Comparison of ENCODE assay signal across 7 cellular contexts in the genomic region with DNA sequence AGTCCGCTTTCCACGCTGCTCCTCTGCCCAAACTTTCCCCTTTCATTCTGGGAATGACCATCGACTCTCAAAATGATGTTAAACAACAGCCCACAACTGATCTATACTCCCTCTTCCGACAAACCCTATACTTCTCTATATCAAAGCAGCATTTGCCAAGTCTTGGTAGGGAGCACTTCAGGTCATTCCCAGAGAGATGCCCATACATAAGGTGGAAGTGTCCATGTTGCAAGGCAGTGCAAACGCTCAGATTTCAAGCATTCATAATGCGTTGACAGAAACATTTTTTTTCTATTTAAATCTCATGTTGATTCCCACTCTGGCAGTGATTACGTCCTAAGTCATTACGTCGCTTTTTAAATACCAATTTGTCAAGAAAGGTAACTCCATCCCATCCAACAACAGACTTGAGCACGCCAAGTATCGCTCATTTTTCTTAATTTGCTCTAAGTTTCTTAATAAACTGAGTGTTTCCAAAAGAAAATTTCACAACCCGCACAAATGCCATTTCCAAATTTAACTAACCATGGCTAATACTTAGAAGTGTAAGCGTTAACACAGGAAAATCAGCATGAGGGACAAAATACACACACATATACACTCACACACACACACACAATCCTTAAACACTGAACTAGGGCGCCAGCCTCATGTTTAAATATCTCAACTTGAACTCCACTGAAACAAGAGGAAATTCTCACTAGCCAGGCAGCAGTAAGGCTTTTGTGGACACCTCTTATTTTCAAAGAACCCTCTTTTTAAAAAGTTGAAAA. TPM values are rescaled to one million over a fixed set of nuclear protein-coding genes. Genes with fewer than 3 reads are reported as not detected.
DNase-seq lines count a peak whose midpoint lies in the region; ATAC-seq and TF ChIP-seq lines count a peak whose summit lies in the region.

No MANE protein-coding gene starts in this region.

- peak overlapping the region; percentile 94 for H3K4me2 ChIP-seq in neural progenitor cell

- in situ Hi-C loops in G401 (cut with HindIII; ENCODE audit: low sequenced_read_pairs): no loop called here

- peak overlapping the region; percentile 74 for H2AFZ ChIP-seq in neural progenitor cell (replicated peaks)

- H4K20me1 ChIP-seq in neural progenitor cell (ENCODE audit: low read depth): peaks cover 36% of the 10 kb centered on the region

- no peaks in the 10 kb centered on the region for H3K36me3 ChIP-seq in HEK293 (ENCODE audit: control insufficient read depth in 2 of 2, insufficient read depth in 1 of 2, low read length in 2 of 2)
- H3K36me3 ChIP-seq in esophagus (ENCODE audit: control insufficient read depth in 2 of 2, insufficient read depth in 2 of 2, low read length in 1 of 2): no peaks in the 10 kb centered on the region
- no peaks in the 10 kb centered on the region for H3K36me3 ChIP-seq in neural progenitor cell

- TF ChIP-seq CTCF in HEK293 (tag by site-specific recombination; IDR thresholded peaks at IDR 0.05): no peak
- TF ChIP-seq CTCF in neural progenitor cell (IDR thresholded peaks at IDR 0.05): no peak

- no peak for ATAC-seq in GM18498 (IDR thresholded peaks at IDR 0.05; ENCODE audit: unreplicated experiment)

- peaks cover 3% of the 10 kb centered on the region for H3K36me3 Mint-ChIP-seq in neural progenitor cell

- peaks cover 53% of the 10 kb centered on the region for H3K79me2 ChIP-seq in neural progenitor cell (ENCODE audit: low read depth)

- peak overlapping the region; percentile 90 for H3K27ac Mint-ChIP-seq in neural progenitor cell

- H3K4me3 ChIP-seq in HEK293 (ENCODE audit: low read depth, low read length): peak overlapping the region; percentile 70
- H3K4me3 ChIP-seq in esophagus (ENCODE audit: low read depth in 1 of 2, low read length in 2 of 2): peak overlapping the region; percentile 83 to 93
- H3K4me3 ChIP-seq in neural progenitor cell: peak overlapping the region; percentile 83

- WGBS in esophagus, 2 donors: 17 to 22% methylated on average over 14 of the region's 14 CpGs

- no peaks in the 10 kb centered on the region for H3K27me3 Mint-ChIP-seq in neural progenitor cell (ENCODE audit: insufficient read depth, low read depth)

- peak overlapping the region; percentile 97 for H3K4me3 Mint-ChIP-seq in neural progenitor cell

- H3K4me1 Mint-ChIP-seq in neural progenitor cell: peaks cover 30% of the 10 kb centered on the region

- no peaks in the 10 kb centered on the region for H3K9me3 ChIP-seq in HEK293 (ENCODE audit: control insufficient read depth, insufficient read depth, low read depth, low read length)
- no peaks in the 10 kb centered on the region for H3K9me3 ChIP-seq in esophagus (ENCODE audit: control insufficient read depth in 2 of 2, insufficient read depth in 1 of 2, low read depth in 1 of 2, low read length in 1 of 2)
- no peaks in the 10 kb centered on the region for H3K9me3 ChIP-seq in neural progenitor cell (ENCODE audit: low read depth)

- H3F3A ChIP-seq in neural progenitor cell (ENCODE audit: low read depth): peaks cover 22% of the 10 kb centered on the region

- H3K9me3 Mint-ChIP-seq in neural progenitor cell: no peaks in the 10 kb centered on the region

- CTCF ChIA-PET in HEK293 (lab: Yijun Ruan, JAX): interaction anchor here (1.0 kb wide), 1 partner anchor 179 kb away, joined by 3 read pairs; no protein-coding TSS in a partner anchor

- peak; percentile 36 for DNase-seq in G401 (ENCODE audit: low spot score)
- peak; percentile 59 for DNase-seq in SK-N-DZ (ENCODE audit: low spot score)
- DNase-seq in neural progenitor cell (ENCODE audit: low spot score): peak; percentile 9
- DNase-seq in NCI-H1436 treated with DMSO at 0.1 percent for 48 hours (lab: John Stamatoyannopoulos, UW): no peak

- no peak overlapping the region for H3K9ac ChIP-seq in neural progenitor cell

- no peaks in the 10 kb centered on the region for H3K27me3 ChIP-seq in esophagus (ENCODE audit: control insufficient read depth in 1 of 2, insufficient read depth in 2 of 2, low read length in 2 of 2)
- no peaks in the 10 kb centered on the region for H3K27me3 ChIP-seq in neural progenitor cell

- H3K4me1 ChIP-seq in HEK293 (ENCODE audit: control insufficient read depth, insufficient read depth, low read length) (peaks cover 22% of the 10 kb centered on the region), esophagus (ENCODE audit: control insufficient read depth in 2 of 2, insufficient read depth in 2 of 2, low read length in 1 of 2) (peaks cover 0 to 4% of the 10 kb centered on the region in 2 donors), neural progenitor cell (peaks cover 11% of the 10 kb centered on the region)

- H3K27ac ChIP-seq in HEK293 (ENCODE audit: extremely low read depth, low read depth, low read length) (peak overlapping the region; percentile 89), esophagus (ENCODE audit: low read depth in 2 of 2, low read length in 1 of 2) (peak overlapping the region; percentile 94 to 97), neural progenitor cell (no peak overlapping the region)

- POLR2A ChIA-PET in HEK293 (lab: Yijun Ruan, JAX): interaction anchor here (1.6 kb wide), 1 partner anchor 95 kb away, joined by 9 read pairs; the partner anchor contains the start of gene YAF2

TF ChIP-seq in HEK293, 187 proteins besides CTCF, POLR2A, EP300 and RAD21 (continues in another document):
- TF ChIP-seq ZNF398 (tag by site-specific recombination; IDR thresholded peaks at IDR 0.05): no peak
- no peak for TF ChIP-seq ZNF112 (tag by site-specific recombination; IDR thresholded peaks at IDR 0.05)
- TF ChIP-seq, protein P1, sequence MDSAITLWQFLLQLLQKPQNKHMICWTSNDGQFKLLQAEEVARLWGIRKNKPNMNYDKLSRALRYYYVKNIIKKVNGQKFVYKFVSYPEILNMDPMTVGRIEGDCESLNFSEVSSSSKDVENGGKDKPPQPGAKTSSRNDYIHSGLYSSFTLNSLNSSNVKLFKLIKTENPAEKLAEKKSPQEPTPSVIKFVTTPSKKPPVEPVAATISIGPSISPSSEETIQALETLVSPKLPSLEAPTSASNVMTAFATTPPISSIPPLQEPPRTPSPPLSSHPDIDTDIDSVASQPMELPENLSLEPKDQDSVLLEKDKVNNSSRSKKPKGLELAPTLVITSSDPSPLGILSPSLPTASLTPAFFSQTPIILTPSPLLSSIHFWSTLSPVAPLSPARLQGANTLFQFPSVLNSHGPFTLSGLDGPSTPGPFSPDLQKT (IDR thresholded peaks at IDR 0.05; ENCODE audit: borderline replicate concordance, low read depth, low read length): no peak
- 0 out of 2 replicates have a peak, but pooled peaks have one; percentile 39 for TF ChIP-seq BCL11A (tag by site-specific recombination; IDR thresholded peaks at IDR 0.05; ENCODE audit: low read depth)
- TF ChIP-seq IKZF3 (tag by site-specific recombination; IDR thresholded peaks at IDR 0.05): 0 out of 2 replicates have a peak, but pooled peaks have one; percentile 36
- TF ChIP-seq, protein P2, sequence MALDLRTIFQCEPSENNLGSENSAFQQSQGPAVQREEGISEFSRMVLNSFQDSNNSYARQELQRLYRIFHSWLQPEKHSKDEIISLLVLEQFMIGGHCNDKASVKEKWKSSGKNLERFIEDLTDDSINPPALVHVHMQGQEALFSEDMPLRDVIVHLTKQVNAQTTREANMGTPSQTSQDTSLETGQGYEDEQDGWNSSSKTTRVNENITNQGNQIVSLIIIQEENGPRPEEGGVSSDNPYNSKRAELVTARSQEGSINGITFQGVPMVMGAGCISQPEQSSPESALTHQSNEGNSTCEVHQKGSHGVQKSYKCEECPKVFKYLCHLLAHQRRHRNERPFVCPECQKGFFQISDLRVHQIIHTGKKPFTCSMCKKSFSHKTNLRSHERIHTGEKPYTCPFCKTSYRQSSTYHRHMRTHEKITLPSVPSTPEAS (tag by site-specific recombination; IDR thresholded peaks at IDR 0.05): peak; percentile 88
- no peak for TF ChIP-seq ZNF664 (tag by site-specific recombination; IDR thresholded peaks at IDR 0.05)
- TF ChIP-seq ZNF449 (tag by site-specific recombination; IDR thresholded peaks at IDR 0.05): peak; percentile 38; the same call in 1 of the 2 replicates
- peak; percentile 21; the same call in 1 of the 2 replicates for TF ChIP-seq ZNF341 (tag by site-specific recombination; IDR thresholded peaks at IDR 0.05; ENCODE audit: low read depth)
- no peak for TF ChIP-seq KLF9 (tag by site-specific recombination; IDR thresholded peaks at IDR 0.05; ENCODE audit: low read depth)
- peak; percentile 67 for TF ChIP-seq ZNF629 (tag by site-specific recombination; IDR thresholded peaks at IDR 0.05)

RNA-seq across cellular contexts. Expression of gene GXYLT1, which starts 1.1 kb away (rescaled TPM):
- total RNA-seq in G401 (2014; rRNA removed; shearing (Covaris generic)): 6.2 and 16.0 TPM in 2 replicates
- polyA plus RNA-seq in SK-N-DZ (2014; cell fraction: cytosol; rRNA removed): 14.1 and 18.1 TPM in 2 replicates
- polyA plus RNA-seq in SK-N-DZ (2014; cell fraction: nucleus; rRNA removed): 6.2 and 15.4 TPM in 2 replicates
- 1 to 10 TPM; 1.3 to 1.4 TPM for polyA plus RNA-seq in esophagus
- 16.8 and 27.5 TPM in 2 replicates for total RNA-seq in neural progenitor cell (ENCODE audit: low replicate concordance)
